ENCODE assay signal across 9 cellular contexts in genomic region chrX:101383679-101384078, GRCh38. TPM values are rescaled to one million over a fixed set of nuclear protein-coding genes. Genes with fewer than 3 reads are reported as not detected.
A peak's percentile ranks its signal among the peaks of the same experiment; 100 is the strongest.
DNase-seq lines count a peak whose midpoint lies in the region; ATAC-seq lines count a peak whose summit lies in the region.
"Had no signal": no experiment of that assay in that cellular context is flagged by ENCODE, and none has a peak within 500 bp of the region (broad histone marks: within the 10 kb centered on the region; RNA-seq: fewer than 3 reads in every experiment).

No MANE protein-coding gene starts in this region.

- H3K9me3 Mint-ChIP-seq in naive B cell, result no peaks in the 10 kb centered on the region

- H3K4me1 ChIP-seq in SJCRH30, result no peaks in the 10 kb centered on the region

- H3K36me3 ChIP-seq in SJCRH30, result no peaks in the 10 kb centered on the region

- peak overlapping the region; percentile 87 to 99 (median 97) for H3K4me3 Mint-ChIP-seq in naive B cell

- no peaks in the 10 kb centered on the region for H3K27me3 Mint-ChIP-seq in naive B cell

- H3K9me3 ChIP-seq in SJCRH30 (replicated peaks), result no peaks in the 10 kb centered on the region

- no peak overlapping the region for H3K27ac ChIP-seq in SJCRH30

- no peak overlapping the region for H3K4me3 ChIP-seq in SJCRH30

- peak; percentile 78 for ATAC-seq in GM18868 (IDR thresholded peaks at IDR 0.05; ENCODE audit: unreplicated experiment)
- ATAC-seq in GM21576 (IDR thresholded peaks at IDR 0.05; ENCODE audit: unreplicated experiment), result peak; percentile 71
- ATAC-seq in HG03432 (IDR thresholded peaks at IDR 0.05; ENCODE audit: unreplicated experiment), result peak; percentile 73
- peak; percentile 49 to 53 for ATAC-seq in naive B cell (ENCODE audit: low read depth in 2 of 2)

- H3K36me3 Mint-ChIP-seq in naive B cell, result peaks cover 0 to 7% of the 10 kb centered on the region in 2 donors

- DNase-seq in naive B cell (peak; percentile 42), SJCRH30 (no peak), SHP77 (lab: John Stamatoyannopoulos, UW) (no peak)
- DNase-seq in stimulated activated CD4-positive, alpha-beta T cell treated with anti-CD3 and anti-CD28 coated beads, Interleukin-2, amount 100 ng/mL, for 24 hours, result no peak
- no peak for DNase-seq in activated CD4-positive, alpha-beta T cell treated with anti-CD3 and anti-CD28 coated beads for 48 hours
- DNase-seq: NCI-H2081 had no signal

- H3K4me1 Mint-ChIP-seq in naive B cell, result peaks cover 23 to 59% (median 30%) of the 10 kb centered on the region in 3 donors

- H3K27me3 ChIP-seq in SJCRH30, result no peaks in the 10 kb centered on the region

- peak overlapping the region; percentile 72 to 98 (median 80) for H3K27ac Mint-ChIP-seq in naive B cell

RNA-seq across cellular contexts. Expression of gene BTK, which starts 2.3 kb away (rescaled TPM):
- 100 to 1,000 TPM; 110 to 189 (median 162) TPM for polyA plus RNA-seq in naive B cell (ENCODE audit: low read depth in 6 of 6)
- 0.05 TPM in 1 of 2 replicates, not detected in the other for total RNA-seq in SJCRH30 (2014; rRNA removed; shearing (Covaris generic))

RNA-seq across cellular contexts. Expression of gene RPL36A, which starts 7.1 kb away (rescaled TPM):
- 1,000 to 10,000 TPM; 1,439 to 2,390 (median 1,883) TPM for polyA plus RNA-seq in naive B cell (ENCODE audit: low read depth in 6 of 6)
- total RNA-seq in SJCRH30 (2014; rRNA removed; shearing (Covaris generic)), result 3,964 and 4,118 TPM in 2 replicates

RNA-seq across cellular contexts. Expression of gene GLA, which starts 24.0 kb away (rescaled TPM):
- 10 to 100 TPM; 15.4 to 28.8 (median 24.9) TPM for polyA plus RNA-seq in naive B cell (ENCODE audit: low read depth in 6 of 6)
- 55.9 and 58.5 TPM in 2 replicates for total RNA-seq in SJCRH30 (2014; rRNA removed; shearing (Covaris generic))

RNA-seq across cellular contexts. Expression of gene HNRNPH2, which starts 24.3 kb away (rescaled TPM):
- 100 to 1,000 TPM in 5 of 6 donors, 10 to 100 TPM in 1; 78.2 to 162 (median 109) TPM for polyA plus RNA-seq in naive B cell (ENCODE audit: low read depth in 6 of 6)
- total RNA-seq in SJCRH30 (2014; rRNA removed; shearing (Covaris generic)), result 82.4 and 83.3 TPM in 2 replicates

RNA-seq across cellular contexts. Expression of gene TIMM8A, which starts 35.1 kb away (rescaled TPM):
- polyA plus RNA-seq in naive B cell (ENCODE audit: low read depth in 6 of 6), result 10 to 100 TPM in 4 of 6 donors, 1 to 10 TPM in 2; 7.7 to 17.9 (median 12.7) TPM
- 20.5 and 21.0 TPM in 2 replicates for total RNA-seq in SJCRH30 (2014; rRNA removed; shearing (Covaris generic))
